ENCODE assay signal across 11 cellular contexts in the genomic region with DNA sequence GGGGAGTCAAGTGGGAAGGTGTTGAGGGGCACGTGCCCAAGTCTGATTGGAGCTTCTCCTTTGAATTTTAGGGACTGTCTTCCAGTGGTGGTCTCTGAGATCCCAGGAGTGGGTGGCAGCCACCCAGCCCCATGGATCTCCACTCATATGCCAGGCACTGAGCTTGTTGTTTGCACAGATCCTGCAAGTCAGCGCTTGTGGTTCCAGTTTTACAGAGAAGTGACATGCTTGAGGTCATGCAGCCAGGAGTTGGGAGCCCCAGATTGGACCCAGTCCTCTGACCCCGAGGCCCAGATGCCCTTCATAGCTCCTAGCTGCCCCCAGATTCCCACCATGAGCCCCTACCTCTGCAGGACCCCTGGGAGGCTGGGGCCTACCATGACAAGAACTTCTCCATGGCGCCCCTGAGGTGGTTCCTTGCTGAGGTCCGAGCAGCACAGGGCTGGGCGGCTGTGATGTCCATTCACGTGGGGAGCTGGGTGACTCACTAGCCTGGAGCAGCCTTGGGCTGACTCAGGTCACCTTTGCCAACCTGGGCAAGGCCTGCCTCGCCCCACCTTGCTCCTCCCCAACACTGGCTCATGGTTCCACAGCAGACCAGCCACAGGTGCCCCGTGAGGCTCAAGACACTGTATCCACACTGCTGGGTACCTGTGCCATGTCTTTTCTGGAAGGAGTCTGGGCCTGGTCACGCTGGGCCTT. TPM values are rescaled to one million over a fixed set of nuclear protein-coding genes. Genes with fewer than 3 reads are reported as not detected.
DNase-seq lines count a peak whose midpoint lies in the region; ATAC-seq and TF ChIP-seq lines count a peak whose summit lies in the region.
"Had no signal": no experiment of that assay in that cellular context is flagged by ENCODE, and none has a peak within 500 bp of the region (broad histone marks: within the 10 kb centered on the region; RNA-seq: fewer than 3 reads in every experiment).

No MANE protein-coding gene starts in this region.

- intact Hi-C loops in prostate gland (cut with DNase I), result no loop called here

- peaks cover 25% of the 10 kb centered on the region for H3K9me3 Mint-ChIP-seq in glutamatergic neuron (ENCODE audit: unreplicated experiment)
- H3K9me3 Mint-ChIP-seq in activated T-cell treated with anti-CD3 and anti-CD28 coated beads, Interleukin-2, amount 50 U/mL, for 72 hours, result no peaks in the 10 kb centered on the region

- no peak overlapping the region for H3K27ac Mint-ChIP-seq in glutamatergic neuron (ENCODE audit: unreplicated experiment)
- no peak overlapping the region for H3K27ac Mint-ChIP-seq in activated T-cell treated with anti-CD3 and anti-CD28 coated beads, Interleukin-2, amount 50 U/mL, for 72 hours

- H3K27me3 Mint-ChIP-seq in glutamatergic neuron (ENCODE audit: unreplicated experiment), result peaks cover 11% of the 10 kb centered on the region
- peaks cover 12% of the 10 kb centered on the region for H3K27me3 Mint-ChIP-seq in activated T-cell treated with anti-CD3 and anti-CD28 coated beads, Interleukin-2, amount 50 U/mL, for 72 hours (ENCODE audit: low read depth)

- peak; percentile 36 for TF ChIP-seq POLR2A in prostate gland (IDR thresholded peaks at IDR 0.05)

- peaks cover 38% of the 10 kb centered on the region for H3K4me1 Mint-ChIP-seq in glutamatergic neuron (ENCODE audit: low read depth, unreplicated experiment)
- H3K4me1 Mint-ChIP-seq in activated T-cell treated with anti-CD3 and anti-CD28 coated beads, Interleukin-2, amount 50 U/mL, for 72 hours (ENCODE audit: low read depth), result peaks cover 46% of the 10 kb centered on the region

- no peaks in the 10 kb centered on the region for H3K27me3 ChIP-seq in RWPE2 (ENCODE audit: insufficient read depth, poor library complexity, severe bottlenecking)
- H3K27me3 ChIP-seq in prostate gland (replicated peaks; ENCODE audit: insufficient read depth), result no peaks in the 10 kb centered on the region
- H3K27me3 ChIP-seq: brain microvascular endothelial cell had no signal

- H3K9me3 ChIP-seq in RWPE2 (ENCODE audit: severe bottlenecking) (no peaks in the 10 kb centered on the region), prostate gland (no peaks in the 10 kb centered on the region)

- DNase-seq in Caki2 (ENCODE audit: low read depth) (peak; percentile 58), RWPE2 (ENCODE audit: low spot score) (peak; percentile 87), glutamatergic neuron (no peak), prostate gland (ENCODE audit: low spot score) (no peak), NCI-H1436 (lab: John Stamatoyannopoulos, UW) (no peak), NCI-H446 treated with DMSO at 0.1 percent for 48 hours (lab: John Stamatoyannopoulos, UW) (no peak)
- no peak for DNase-seq in activated T-cell treated with anti-CD3 and anti-CD28 coated beads, Interleukin-2, amount 50 U/mL, for 72 hours
- DNase-seq: brain microvascular endothelial cell, DMS 273 treated with DMSO at 0.1 percent for 48 hours, kidney glomerular epithelial cell had no signal

- no peak for TF ChIP-seq CTCF in RWPE2 (IDR thresholded peaks at IDR 0.05; ENCODE audit: poor library complexity, severe bottlenecking)
- no peak for TF ChIP-seq CTCF in glutamatergic neuron (IDR thresholded peaks at IDR 0.05; ENCODE audit: partially characterized antibody, unreplicated experiment)
- TF ChIP-seq CTCF in prostate gland (IDR thresholded peaks at IDR 0.05), result no peak

- ATAC-seq in RWPE2 (ENCODE audit: low read depth) (peak; percentile 95), GM21447 (IDR thresholded peaks at IDR 0.05; ENCODE audit: unreplicated experiment) (no peak)
- no peak for ATAC-seq in activated T-cell treated with anti-CD3 and anti-CD28 coated beads, Interleukin-2, amount 50 U/mL, for 72 hours (replicated peaks in 1 of 2)

- H3K4me3 ChIP-seq in RWPE2 (ENCODE audit: severe bottlenecking) (no peak overlapping the region), prostate gland (no peak overlapping the region)

- in situ Hi-C loops in Caki2 (cut with HindIII; ENCODE audit: low pct_unique_long_range_greater_than_20kb, low sequenced_read_pairs), result no loop called here

- no peaks in the 10 kb centered on the region for H3K36me3 Mint-ChIP-seq in glutamatergic neuron (ENCODE audit: unreplicated experiment)
- H3K36me3 Mint-ChIP-seq in activated T-cell treated with anti-CD3 and anti-CD28 coated beads, Interleukin-2, amount 50 U/mL, for 72 hours (ENCODE audit: insufficient read depth in 2 of 2), result no peaks in the 10 kb centered on the region

- H3K36me3 ChIP-seq in RWPE2 (ENCODE audit: low read depth) (peaks cover 33% of the 10 kb centered on the region), prostate gland (no peaks in the 10 kb centered on the region)

- H3K4me1 ChIP-seq in RWPE2 (ENCODE audit: insufficient read depth, poor library complexity, severe bottlenecking) (peaks cover 57% of the 10 kb centered on the region), prostate gland (replicated peaks) (peaks cover 24% of the 10 kb centered on the region)

- peak overlapping the region; percentile 62 for H3K27ac ChIP-seq in RWPE2 (ENCODE audit: poor library complexity, severe bottlenecking)
- H3K27ac ChIP-seq in prostate gland, result peak overlapping the region; percentile 75 to 76
- H3K27ac ChIP-seq: brain microvascular endothelial cell had no signal

- peak overlapping the region; percentile 80 for H3K4me3 Mint-ChIP-seq in glutamatergic neuron (ENCODE audit: unreplicated experiment)
- H3K4me3 Mint-ChIP-seq in activated T-cell treated with anti-CD3 and anti-CD28 coated beads, Interleukin-2, amount 50 U/mL, for 72 hours, result no peak overlapping the region

- 49% methylated on average over 7 of the region's 10 CpGs for WGBS in prostate gland

RNA-seq across cellular contexts. Expression of a gene that starts 47.4 kb away (rescaled TPM):
- 7.6 and 14.8 TPM in 2 replicates for total RNA-seq in Caki2 (2014; rRNA removed; shearing (Covaris generic); ENCODE audit: low replicate concordance)
- total RNA-seq in glutamatergic neuron (ENCODE audit: unreplicated experiment) (70.2 TPM), prostate gland (10 to 100 TPM; 69.2 to 71.0 TPM)
- 10 to 100 TPM; 19.5 to 21.3 TPM for total RNA-seq in activated T-cell treated with anti-CD3 and anti-CD28 coated beads, Interleukin-2, amount 50 U/mL, for 72 hours

Comparison
In these comparisons a context has a peak if more than half of its experiments do, and no peak if none do; other contexts are left out.
1. DNase-seq: peak in Caki2 (single experiment) and RWPE2 (single experiment); none in glutamatergic neuron (single experiment), prostate gland (single experiment), activated T-cell treated with anti-CD3 and anti-CD28 coated beads, Interleukin-2, amount 50 U/mL, for 72 hours (0 of 2), NCI-H1436 (single experiment) and NCI-H446 treated with DMSO at 0.1 percent for 48 hours (single experiment).